In genomic region chr1:8213136-8213535, GRCh38 we compare ENCODE assay signal across 2 cellular contexts.
TF ChIP-seq lines count a peak whose summit lies in the region.

No MANE protein-coding gene starts in this region.

TF ChIP-seq in GM23338, 12 proteins besides CTCF, POLR2A, EP300 and RAD21 (continued from another document):
- TF ChIP-seq REST (IDR thresholded peaks at IDR 0.05; ENCODE audit: unreplicated experiment): no peak
- no peak for TF ChIP-seq ZNF114 (CRISPR knock-in tag; IDR thresholded peaks at IDR 0.05)
- TF ChIP-seq JUNB (IDR thresholded peaks at IDR 0.05; ENCODE audit: unreplicated experiment): no peak
- no peak for TF ChIP-seq POLR2AphosphoS5 (IDR thresholded peaks at IDR 0.05; ENCODE audit: low read depth)
- TF ChIP-seq EZH2phosphoT487 (IDR thresholded peaks at IDR 0.05; ENCODE audit: unreplicated experiment): no peak
- TF ChIP-seq EZH2 (IDR thresholded peaks at IDR 0.05; ENCODE audit: low read depth, unreplicated experiment): no peak
- no peak for TF ChIP-seq ETS1 (IDR thresholded peaks at IDR 0.05)
- no peak for TF ChIP-seq ZNF462 (CRISPR knock-in tag; IDR thresholded peaks at IDR 0.05)
- no peak for TF ChIP-seq STAT1 (IDR thresholded peaks at IDR 0.05; ENCODE audit: unreplicated experiment)
- TF ChIP-seq NANOG (IDR thresholded peaks at IDR 0.05; ENCODE audit: borderline replicate concordance): no peak
TF ChIP-seq in GM23338: peak in this region for 0.

TF ChIP-seq in K562, 482 proteins besides CTCF, POLR2A, EP300 and RAD21 (continued from another document):
- TF ChIP-seq ZBTB9 (CRISPR knock-in tag; IDR thresholded peaks at IDR 0.05) (0 out of 2 replicates have a peak, but pooled peaks have one; percentile 36), MBD2 (IDR thresholded peaks at IDR 0.05; ENCODE audit: borderline replicate concordance, low read depth) (no peak), SMARCB1 (IDR thresholded peaks at IDR 0.05; ENCODE audit: insufficient read length, low read depth) (no peak), SAFB2 (IDR thresholded peaks at IDR 0.05; ENCODE audit: borderline replicate concordance, low read depth, low read length, severe bottlenecking) (no peak), XRCC5 (IDR thresholded peaks at IDR 0.05; ENCODE audit: low read depth, low read length) (no peak), HDGF (IDR thresholded peaks at IDR 0.05) (no peak), CBX5 (IDR thresholded peaks at IDR 0.05; ENCODE audit: borderline replicate concordance, low read depth) (no peak), TFE3 (CRISPR knock-in tag; IDR thresholded peaks at IDR 0.05) (no peak), ZNF311 (CRISPR knock-in tag; IDR thresholded peaks at IDR 0.05) (no peak), POLR2B (IDR thresholded peaks at IDR 0.05; ENCODE audit: low read depth, partially characterized antibody) (no peak), RBM25 (IDR thresholded peaks at IDR 0.05; ENCODE audit: low read depth, low read length, severe bottlenecking) (peak; percentile 55), ESRRB (CRISPR knock-in tag; IDR thresholded peaks at IDR 0.05; ENCODE audit: borderline replicate concordance) (no peak), HOMEZ (CRISPR knock-in tag; IDR thresholded peaks at IDR 0.05) (no peak), BCOR (IDR thresholded peaks at IDR 0.05) (peak; percentile 70; the same call in 1 of the 2 replicates), ARNT (IDR thresholded peaks at IDR 0.05) (no peak), ZNF584 (CRISPR knock-in tag; IDR thresholded peaks at IDR 0.05; ENCODE audit: low read depth) (0 out of 2 replicates have a peak, but pooled peaks have one; percentile 18), THRA (IDR thresholded peaks at IDR 0.05) (no peak), ZBTB1 (CRISPR knock-in tag; IDR thresholded peaks at IDR 0.05; ENCODE audit: borderline replicate concordance, low read depth) (peak; percentile 17; the same call in 1 of the 2 replicates), TAF1 (IDR thresholded peaks at IDR 0.05; ENCODE audit: control insufficient read depth, extremely low read depth, insufficient read depth, low read length, severe bottlenecking) (no peak), SRSF1 (IDR thresholded peaks at IDR 0.05; ENCODE audit: low read depth, low read length) (no peak), SAFB (IDR thresholded peaks at IDR 0.05; ENCODE audit: borderline replicate concordance, low read depth, low read length) (no peak), DMBX1 (CRISPR knock-in tag; IDR thresholded peaks at IDR 0.05; ENCODE audit: borderline replicate concordance) (0 out of 2 replicates have a peak, but pooled peaks have one; percentile 3), ZNF41 (CRISPR knock-in tag; conservative IDR thresholded peaks at IDR 0.05) (no peak), CXXC5 (CRISPR knock-in tag; IDR thresholded peaks at IDR 0.05) (no peak), PTTG1 (tag; IDR thresholded peaks at IDR 0.05; ENCODE audit: low read depth) (no peak), ZNF24 (IDR thresholded peaks at IDR 0.05) (no peak)
